ENCODE assay signal across 1 cellular context in the genomic region with DNA sequence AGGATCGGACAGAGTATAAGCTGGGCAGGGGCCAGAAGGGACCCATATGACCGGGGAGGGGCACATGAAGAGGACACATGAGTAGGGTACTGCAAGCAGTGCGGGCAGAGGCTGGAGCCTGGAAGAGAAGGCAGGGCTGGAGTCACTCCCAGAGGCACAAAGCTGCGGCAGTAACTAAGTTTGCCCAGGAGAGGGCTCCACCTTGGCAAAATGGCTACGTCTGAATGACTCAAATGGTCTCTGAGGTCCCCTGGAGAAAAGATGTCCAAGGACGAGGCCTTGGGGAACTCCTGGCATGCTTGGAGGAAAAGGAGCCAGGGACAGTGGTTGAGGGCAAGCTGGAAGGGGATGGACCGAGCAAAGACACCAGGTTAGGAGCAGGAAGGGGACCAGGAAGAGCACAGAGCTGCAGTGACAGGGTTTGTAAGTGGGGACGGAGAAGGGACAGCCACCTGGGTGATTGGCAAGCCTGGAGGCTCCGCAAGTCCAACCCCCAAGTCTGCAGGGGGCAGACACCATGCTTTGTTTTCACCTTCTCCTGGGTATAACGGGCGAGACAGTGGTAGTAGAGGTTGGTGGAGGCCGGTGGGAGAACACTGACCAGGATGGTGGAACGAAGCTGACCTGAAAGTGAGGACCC.
TF ChIP-seq lines count a peak whose summit lies in the region.

No MANE protein-coding gene starts in this region.

TF ChIP-seq in GM23338, 12 proteins besides CTCF, POLR2A, EP300 and RAD21 (continued from another document):
- TF ChIP-seq, protein P1, sequence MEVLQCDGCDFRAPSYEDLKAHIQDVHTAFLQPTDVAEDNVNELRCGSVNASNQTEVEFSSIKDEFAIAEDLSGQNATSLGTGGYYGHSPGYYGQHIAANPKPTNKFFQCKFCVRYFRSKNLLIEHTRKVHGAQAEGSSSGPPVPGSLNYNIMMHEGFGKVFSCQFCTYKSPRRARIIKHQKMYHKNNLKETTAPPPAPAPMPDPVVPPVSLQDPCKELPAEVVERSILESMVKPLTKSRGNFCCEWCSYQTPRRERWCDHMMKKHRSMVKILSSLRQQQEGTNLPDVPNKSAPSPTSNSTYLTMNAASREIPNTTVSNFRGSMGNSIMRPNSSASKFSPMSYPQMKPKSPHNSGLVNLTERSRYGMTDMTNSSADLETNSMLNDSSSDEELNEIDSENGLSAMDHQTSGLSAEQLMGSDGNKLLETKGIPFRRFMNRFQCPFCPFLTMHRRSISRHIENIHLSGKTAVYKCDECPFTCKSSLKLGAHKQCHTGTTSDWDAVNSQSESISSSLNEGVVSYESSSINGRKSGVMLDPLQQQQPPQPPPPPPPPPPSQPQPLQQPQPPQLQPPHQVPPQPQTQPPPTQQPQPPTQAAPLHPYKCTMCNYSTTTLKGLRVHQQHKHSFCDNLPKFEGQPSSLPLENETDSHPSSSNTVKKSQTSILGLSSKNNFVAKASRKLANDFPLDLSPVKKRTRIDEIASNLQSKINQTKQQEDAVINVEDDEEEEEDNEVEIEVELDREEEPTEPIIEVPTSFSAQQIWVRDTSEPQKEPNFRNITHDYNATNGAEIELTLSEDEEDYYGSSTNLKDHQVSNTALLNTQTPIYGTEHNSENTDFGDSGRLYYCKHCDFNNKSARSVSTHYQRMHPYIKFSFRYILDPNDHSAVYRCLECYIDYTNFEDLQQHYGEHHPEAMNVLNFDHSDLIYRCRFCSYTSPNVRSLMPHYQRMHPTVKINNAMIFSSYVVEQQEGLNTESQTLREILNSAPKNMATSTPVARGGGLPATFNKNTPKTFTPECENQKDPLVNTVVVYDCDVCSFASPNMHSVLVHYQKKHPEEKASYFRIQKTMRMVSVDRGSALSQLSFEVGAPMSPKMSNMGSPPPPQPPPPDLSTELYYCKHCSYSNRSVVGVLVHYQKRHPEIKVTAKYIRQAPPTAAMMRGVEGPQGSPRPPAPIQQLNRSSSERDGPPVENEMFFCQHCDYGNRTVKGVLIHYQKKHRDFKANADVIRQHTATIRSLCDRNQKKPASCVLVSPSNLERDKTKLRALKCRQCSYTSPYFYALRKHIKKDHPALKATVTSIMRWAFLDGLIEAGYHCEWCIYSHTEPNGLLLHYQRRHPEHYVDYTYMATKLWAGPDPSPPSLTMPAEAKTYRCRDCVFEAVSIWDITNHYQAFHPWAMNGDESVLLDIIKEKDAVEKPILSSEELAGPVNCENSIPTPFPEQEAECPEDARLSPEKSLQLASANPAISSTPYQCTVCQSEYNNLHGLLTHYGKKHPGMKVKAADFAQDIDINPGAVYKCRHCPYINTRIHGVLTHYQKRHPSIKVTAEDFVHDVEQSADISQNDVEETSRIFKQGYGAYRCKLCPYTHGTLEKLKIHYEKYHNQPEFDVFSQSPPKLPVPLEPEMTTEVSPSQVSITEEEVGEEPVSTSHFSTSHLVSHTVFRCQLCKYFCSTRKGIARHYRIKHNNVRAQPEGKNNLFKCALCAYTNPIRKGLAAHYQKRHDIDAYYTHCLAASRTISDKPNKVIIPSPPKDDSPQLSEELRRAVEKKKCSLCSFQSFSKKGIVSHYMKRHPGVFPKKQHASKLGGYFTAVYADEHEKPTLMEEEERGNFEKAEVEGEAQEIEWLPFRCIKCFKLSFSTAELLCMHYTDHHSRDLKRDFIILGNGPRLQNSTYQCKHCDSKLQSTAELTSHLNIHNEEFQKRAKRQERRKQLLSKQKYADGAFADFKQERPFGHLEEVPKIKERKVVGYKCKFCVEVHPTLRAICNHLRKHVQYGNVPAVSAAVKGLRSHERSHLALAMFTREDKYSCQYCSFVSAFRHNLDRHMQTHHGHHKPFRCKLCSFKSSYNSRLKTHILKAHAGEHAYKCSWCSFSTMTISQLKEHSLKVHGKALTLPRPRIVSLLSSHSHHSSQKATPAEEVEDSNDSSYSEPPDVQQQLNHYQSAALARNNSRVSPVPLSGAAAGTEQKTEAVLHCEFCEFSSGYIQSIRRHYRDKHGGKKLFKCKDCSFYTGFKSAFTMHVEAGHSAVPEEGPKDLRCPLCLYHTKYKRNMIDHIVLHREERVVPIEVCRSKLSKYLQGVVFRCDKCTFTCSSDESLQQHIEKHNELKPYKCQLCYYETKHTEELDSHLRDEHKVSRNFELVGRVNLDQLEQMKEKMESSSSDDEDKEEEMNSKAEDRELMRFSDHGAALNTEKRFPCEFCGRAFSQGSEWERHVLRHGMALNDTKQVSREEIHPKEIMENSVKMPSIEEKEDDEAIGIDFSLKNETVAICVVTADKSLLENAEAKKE (CRISPR knock-in tag; IDR thresholded peaks at IDR 0.05), result no peak
- TF ChIP-seq EZH2phosphoT487 (IDR thresholded peaks at IDR 0.05; ENCODE audit: unreplicated experiment) (no peak), CREB1 (CRISPR knock-in tag; IDR thresholded peaks at IDR 0.05; ENCODE audit: low read depth) (no peak; the same call in 1 of the 2 replicates), STAT1 (IDR thresholded peaks at IDR 0.05; ENCODE audit: unreplicated experiment) (no peak), POLR2AphosphoS5 (IDR thresholded peaks at IDR 0.05; ENCODE audit: low read depth) (no peak)
